In genomic region chr17:13086142-13086769, GRCh38 we compare ENCODE assay signal across 25 cellular contexts.
DNase-seq lines count a peak whose midpoint lies in the region; ATAC-seq and TF ChIP-seq lines count a peak whose summit lies in the region.
"Had no signal": no experiment of that assay in that cellular context is flagged by ENCODE, and none has a peak within 500 bp of the region (broad histone marks: within the 10 kb centered on the region; RNA-seq: fewer than 3 reads in every experiment).

No MANE protein-coding gene starts in this region.

- peaks cover 3% of the 10 kb centered on the region for H3K4me1 Mint-ChIP-seq in T-helper 17 cell

- TF ChIP-seq EP300 in suprapubic skin (IDR thresholded peaks at IDR 0.05): no peak

- no peak for ATAC-seq in T-helper 17 cell
- ATAC-seq in heart left ventricle: peak; percentile 24 to 85 (median 56)
- no peak for ATAC-seq in HG02678 (IDR thresholded peaks at IDR 0.05; ENCODE audit: unreplicated experiment)
- ATAC-seq in HG03442 (IDR thresholded peaks at IDR 0.05; ENCODE audit: unreplicated experiment): no peak
- ATAC-seq: effector memory CD8-positive, alpha-beta T cell; esophagus mucosa; K562 had no signal

- peaks cover 17% of the 10 kb centered on the region for H3K27me3 Mint-ChIP-seq in T-helper 17 cell
- H3K27me3 Mint-ChIP-seq: activated naive CD4-positive, alpha-beta T cell treated with anti-CD3 and anti-CD28 coated beads, Interleukin-2, amount 10 ng/mL, durations not matched to agents 7 days and 5 days had no signal

- WGBS in heart left ventricle, 4 donors: 61 to 73% (median 72%) methylated on average over 11 of the region's 11 CpGs
- 29% methylated on average over 11 of the region's 11 CpGs for WGBS in suprapubic skin

- H3K36me3 ChIP-seq in heart left ventricle (no peaks in the 10 kb centered on the region), suprapubic skin (no peaks in the 10 kb centered on the region)
- H3K36me3 ChIP-seq: ovary, SJSA1, spleen had no signal

- no peak overlapping the region for H3K4me3 Mint-ChIP-seq in T-helper 17 cell
- H3K4me3 Mint-ChIP-seq: activated naive CD4-positive, alpha-beta T cell treated with anti-CD3 and anti-CD28 coated beads, Interleukin-2, amount 10 ng/mL, durations not matched to agents 7 days and 5 days; effector memory CD8-positive, alpha-beta T cell; nephron progenitor cell had no signal

- H3K4me3 ChIP-seq in heart left ventricle: no peak overlapping the region
- no peak overlapping the region for H3K4me3 ChIP-seq in suprapubic skin
- H3K4me3 ChIP-seq: K562, lung, ovary, SJSA1, spleen had no signal

- H3K4me1 ChIP-seq in heart left ventricle (peaks cover 0 to 4% (median 0%) of the 10 kb centered on the region in 12 donors), suprapubic skin (peaks cover 6% of the 10 kb centered on the region)
- H3K4me1 ChIP-seq: spleen had no signal

- H3K27ac ChIP-seq in heart left ventricle: no peak overlapping the region
- H3K27ac ChIP-seq in suprapubic skin: peak overlapping the region; percentile 14
- H3K27ac ChIP-seq: ovary, SJSA1, spleen had no signal

- peaks cover 0 to 8% (median 0%) of the 10 kb centered on the region in 9 donors for H3K27me3 ChIP-seq in heart left ventricle
- no peaks in the 10 kb centered on the region for H3K27me3 ChIP-seq in suprapubic skin
- H3K27me3 ChIP-seq: ovary, SJSA1 had no signal

- no peak for TF ChIP-seq CTCF in heart left ventricle (IDR thresholded peaks at IDR 0.05)
- no peak for TF ChIP-seq CTCF in suprapubic skin (IDR thresholded peaks at IDR 0.05)

- DNase-seq in EL (peak; percentile 34), T-helper 17 cell (no peak), heart left ventricle (peak in 3 of 5 donors; percentile 20 to 32 (median 26)), suprapubic skin (ENCODE audit: low spot score in 2 of 2) (no peak), NCI-H748 treated with DMSO at 0.1 percent for 48 hours (lab: John Stamatoyannopoulos, UW) (no peak), retina (no peak)
- DNase-seq: activated CD4-positive, CD25-positive, alpha-beta regulatory T cell; activated naive CD4-positive, alpha-beta T cell treated with anti-CD3 and anti-CD28 coated beads, Interleukin-2, amount 10 ng/mL, durations not matched to agents 7 days and 5 days; effector memory CD8-positive, alpha-beta T cell; GOT3; MM.1S; NCI-H1417 treated with DMSO at 0.1 percent for 48 hours; NCI-H2081 treated with DMSO at 0.1 percent for 48 hours; NCI-H345; nephron progenitor cell; ovary; spleen; stimulated activated CD4-positive, alpha-beta T cell treated with anti-CD3 and anti-CD28 coated beads, Interleukin-2, amount 100 ng/mL, for 48 hours; T-helper 1 cell had no signal

- peak overlapping the region; percentile 19 for H3K27ac Mint-ChIP-seq in T-helper 17 cell
- H3K27ac Mint-ChIP-seq: activated naive CD4-positive, alpha-beta T cell treated with anti-CD3 and anti-CD28 coated beads, Interleukin-2, amount 10 ng/mL, durations not matched to agents 7 days and 5 days; effector memory CD8-positive, alpha-beta T cell; nephron progenitor cell had no signal

- H3K36me3 Mint-ChIP-seq in T-helper 17 cell (ENCODE audit: low read depth): peaks cover 3% of the 10 kb centered on the region
- H3K36me3 Mint-ChIP-seq: activated naive CD4-positive, alpha-beta T cell treated with anti-CD3 and anti-CD28 coated beads, Interleukin-2, amount 10 ng/mL, durations not matched to agents 7 days and 5 days had no signal

- no peak for TF ChIP-seq POLR2A in heart left ventricle (IDR thresholded peaks at IDR 0.05)
- no peak for TF ChIP-seq POLR2A in suprapubic skin (IDR thresholded peaks at IDR 0.05)

- intact Hi-C loops in heart left ventricle (cut with DNase I): no loop called here

- H3K9me3 ChIP-seq in T-helper 17 cell (ENCODE audit: control insufficient read depth, low read length, poor library complexity, severe bottlenecking) (no peaks in the 10 kb centered on the region), heart left ventricle (no peaks in the 10 kb centered on the region), suprapubic skin (no peaks in the 10 kb centered on the region)
- H3K9me3 ChIP-seq: ovary, SJSA1, spleen had no signal

Comparison
In these comparisons a context has a peak if more than half of its experiments do, and no peak if none do; other contexts are left out.
1. DNase-seq: peak in EL (single experiment) and heart left ventricle (3 of 5); none in T-helper 17 cell (0 of 3), suprapubic skin (0 of 2), NCI-H748 treated with DMSO at 0.1 percent for 48 hours (single experiment) and retina (single experiment).
2. ATAC-seq: peak in heart left ventricle (4 of 4); none in T-helper 17 cell (single experiment), HG02678 (single experiment) and HG03442 (single experiment).